Comparison of ENCODE assay signal across 2 cellular contexts in the genomic region with DNA sequence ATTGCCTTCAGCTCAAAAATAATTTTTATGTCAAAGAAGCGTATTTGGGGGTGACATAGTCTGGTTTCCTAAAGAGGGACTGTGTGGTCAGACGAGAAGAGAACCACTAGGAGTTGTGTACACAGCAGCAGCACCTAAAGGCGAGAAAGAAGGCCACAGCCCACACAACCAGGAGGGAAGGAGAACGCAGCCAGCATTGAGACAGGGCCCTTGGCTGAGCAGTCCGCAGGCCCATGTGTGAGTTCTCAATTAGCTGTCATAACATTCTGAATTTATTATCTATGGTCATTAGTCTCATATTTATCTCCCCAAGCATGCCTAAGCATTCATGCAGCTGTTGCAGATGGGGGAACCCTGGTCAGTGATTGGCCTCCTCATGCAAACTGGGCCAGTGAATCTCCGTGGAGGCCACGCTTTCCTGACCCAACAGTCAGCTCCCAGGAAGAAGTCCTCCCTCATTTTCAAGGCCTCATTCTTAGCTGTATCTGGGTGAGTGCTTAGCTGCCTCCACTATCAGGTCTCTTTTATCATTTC.
TF ChIP-seq lines count a peak whose summit lies in the region.

No MANE protein-coding gene starts in this region.

TF ChIP-seq in GM12878, 131 proteins besides CTCF, POLR2A, EP300 and RAD21 (continued from another document and continues in another):
- TF ChIP-seq, protein P1, sequence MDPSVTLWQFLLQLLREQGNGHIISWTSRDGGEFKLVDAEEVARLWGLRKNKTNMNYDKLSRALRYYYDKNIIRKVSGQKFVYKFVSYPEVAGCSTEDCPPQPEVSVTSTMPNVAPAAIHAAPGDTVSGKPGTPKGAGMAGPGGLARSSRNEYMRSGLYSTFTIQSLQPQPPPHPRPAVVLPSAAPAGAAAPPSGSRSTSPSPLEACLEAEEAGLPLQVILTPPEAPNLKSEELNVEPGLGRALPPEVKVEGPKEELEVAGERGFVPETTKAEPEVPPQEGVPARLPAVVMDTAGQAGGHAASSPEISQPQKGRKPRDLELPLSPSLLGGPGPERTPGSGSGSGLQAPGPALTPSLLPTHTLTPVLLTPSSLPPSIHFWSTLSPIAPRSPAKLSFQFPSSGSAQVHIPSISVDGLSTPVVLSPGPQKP (IDR thresholded peaks at IDR 0.05; ENCODE audit: low read depth, low read length) = no peak
- TF ChIP-seq POU2F2 (IDR thresholded peaks at IDR 0.05; ENCODE audit: borderline replicate concordance, low read depth, low read length) = peak; percentile 60; the same call in 1 of the 3 replicates
- no peak for TF ChIP-seq POLR2AphosphoS2 (IDR thresholded peaks at IDR 0.05; ENCODE audit: low read depth, low read length)
- TF ChIP-seq ASH2L (IDR thresholded peaks at IDR 0.05; ENCODE audit: borderline replicate concordance, low read depth) = no peak
- TF ChIP-seq ZSCAN29 (IDR thresholded peaks at IDR 0.05) = no peak
- no peak for TF ChIP-seq ZNF207 (IDR thresholded peaks at IDR 0.05; ENCODE audit: borderline replicate concordance)
- TF ChIP-seq FOS (IDR thresholded peaks at IDR 0.05; ENCODE audit: borderline replicate concordance, extremely low read depth, insufficient read length) = no peak
- TF ChIP-seq, protein P2, sequence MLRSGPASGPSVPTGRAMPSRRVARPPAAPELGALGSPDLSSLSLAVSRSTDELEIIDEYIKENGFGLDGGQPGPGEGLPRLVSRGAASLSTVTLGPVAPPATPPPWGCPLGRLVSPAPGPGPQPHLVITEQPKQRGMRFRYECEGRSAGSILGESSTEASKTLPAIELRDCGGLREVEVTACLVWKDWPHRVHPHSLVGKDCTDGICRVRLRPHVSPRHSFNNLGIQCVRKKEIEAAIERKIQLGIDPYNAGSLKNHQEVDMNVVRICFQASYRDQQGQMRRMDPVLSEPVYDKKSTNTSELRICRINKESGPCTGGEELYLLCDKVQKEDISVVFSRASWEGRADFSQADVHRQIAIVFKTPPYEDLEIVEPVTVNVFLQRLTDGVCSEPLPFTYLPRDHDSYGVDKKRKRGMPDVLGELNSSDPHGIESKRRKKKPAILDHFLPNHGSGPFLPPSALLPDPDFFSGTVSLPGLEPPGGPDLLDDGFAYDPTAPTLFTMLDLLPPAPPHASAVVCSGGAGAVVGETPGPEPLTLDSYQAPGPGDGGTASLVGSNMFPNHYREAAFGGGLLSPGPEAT (IDR thresholded peaks at IDR 0.05; ENCODE audit: low read depth) = no peak
- TF ChIP-seq POLR2AphosphoS5 (IDR thresholded peaks at IDR 0.05; ENCODE audit: low read length) = peak; percentile 63
- no peak for TF ChIP-seq SIN3A (IDR thresholded peaks at IDR 0.05; ENCODE audit: low read depth, low read length)
- TF ChIP-seq TAF1 (IDR thresholded peaks at IDR 0.05; ENCODE audit: borderline replicate concordance, low read depth, low read length) = peak; percentile 30; the same call in 1 of the 2 replicates
- peak; percentile 85 for TF ChIP-seq RUNX3 (IDR thresholded peaks at IDR 0.05; ENCODE audit: low read length)
- TF ChIP-seq ZNF24 (IDR thresholded peaks at IDR 0.05) = no peak
- TF ChIP-seq NR2F1 (conservative IDR thresholded peaks at IDR 0.05) = no peak
- TF ChIP-seq, protein P3, sequence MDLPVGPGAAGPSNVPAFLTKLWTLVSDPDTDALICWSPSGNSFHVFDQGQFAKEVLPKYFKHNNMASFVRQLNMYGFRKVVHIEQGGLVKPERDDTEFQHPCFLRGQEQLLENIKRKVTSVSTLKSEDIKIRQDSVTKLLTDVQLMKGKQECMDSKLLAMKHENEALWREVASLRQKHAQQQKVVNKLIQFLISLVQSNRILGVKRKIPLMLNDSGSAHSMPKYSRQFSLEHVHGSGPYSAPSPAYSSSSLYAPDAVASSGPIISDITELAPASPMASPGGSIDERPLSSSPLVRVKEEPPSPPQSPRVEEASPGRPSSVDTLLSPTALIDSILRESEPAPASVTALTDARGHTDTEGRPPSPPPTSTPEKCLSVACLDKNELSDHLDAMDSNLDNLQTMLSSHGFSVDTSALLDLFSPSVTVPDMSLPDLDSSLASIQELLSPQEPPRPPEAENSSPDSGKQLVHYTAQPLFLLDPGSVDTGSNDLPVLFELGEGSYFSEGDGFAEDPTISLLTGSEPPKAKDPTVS (IDR thresholded peaks at IDR 0.05; ENCODE audit: low read depth, low read length) = no peak
- no peak for TF ChIP-seq SRF (IDR thresholded peaks at IDR 0.05; ENCODE audit: low read depth in 2 of 2, low read length in 2 of 2)
- no peak for TF ChIP-seq CREB1 (IDR thresholded peaks at IDR 0.05; ENCODE audit: low read depth)
- TF ChIP-seq KDM1A (IDR thresholded peaks at IDR 0.05; ENCODE audit: borderline replicate concordance) = no peak
- TF ChIP-seq EED (IDR thresholded peaks at IDR 0.05; ENCODE audit: low read depth) = peak; percentile 13; the same call in 1 of the 2 replicates
- no peak for TF ChIP-seq RBBP5 (conservative IDR thresholded peaks at IDR 0.05)
- TF ChIP-seq, protein P4, sequence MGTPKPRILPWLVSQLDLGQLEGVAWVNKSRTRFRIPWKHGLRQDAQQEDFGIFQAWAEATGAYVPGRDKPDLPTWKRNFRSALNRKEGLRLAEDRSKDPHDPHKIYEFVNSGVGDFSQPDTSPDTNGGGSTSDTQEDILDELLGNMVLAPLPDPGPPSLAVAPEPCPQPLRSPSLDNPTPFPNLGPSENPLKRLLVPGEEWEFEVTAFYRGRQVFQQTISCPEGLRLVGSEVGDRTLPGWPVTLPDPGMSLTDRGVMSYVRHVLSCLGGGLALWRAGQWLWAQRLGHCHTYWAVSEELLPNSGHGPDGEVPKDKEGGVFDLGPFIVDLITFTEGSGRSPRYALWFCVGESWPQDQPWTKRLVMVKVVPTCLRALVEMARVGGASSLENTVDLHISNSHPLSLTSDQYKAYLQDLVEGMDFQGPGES (IDR thresholded peaks at IDR 0.05) = no peak
- no peak for TF ChIP-seq STAT1 (conservative IDR thresholded peaks at IDR 0.05)
- peak; percentile 11; the same call in 1 of the 2 replicates for TF ChIP-seq PAX5 (IDR thresholded peaks at IDR 0.05; ENCODE audit: borderline replicate concordance, low read depth, low read length)

TF ChIP-seq in HEK293T, 16 proteins besides CTCF, POLR2A, EP300 and RAD21 (continued from another document):
- no peak for TF ChIP-seq BHLHE40 (IDR thresholded peaks at IDR 0.05; ENCODE audit: borderline replicate concordance)
- no peak for TF ChIP-seq L3MBTL2 (conservative IDR thresholded peaks at IDR 0.05)
- TF ChIP-seq NFRKB (IDR thresholded peaks at IDR 0.05) = no peak
- TF ChIP-seq FOXK2 (IDR thresholded peaks at IDR 0.05) = no peak
- TF ChIP-seq ARNT (IDR thresholded peaks at IDR 0.05) = no peak
- no peak for TF ChIP-seq TARDBP (IDR thresholded peaks at IDR 0.05)
